In genomic region chr7:144032483-144032882, GRCh38 we compare ENCODE assay signal across 25 cellular contexts. TPM values are rescaled to one million over a fixed set of nuclear protein-coding genes. Genes with fewer than 3 reads are reported as not detected.
DNase-seq lines count a peak whose midpoint lies in the region; ATAC-seq, FAIRE-seq and TF ChIP-seq lines count a peak whose summit lies in the region.
"Had no signal": no experiment of that assay in that cellular context is flagged by ENCODE, and none has a peak within 500 bp of the region (broad histone marks: within the 10 kb centered on the region; RNA-seq: fewer than 3 reads in every experiment).

No MANE protein-coding gene starts in this region.

- H3K23me2 ChIP-seq in H1 (ENCODE audit: low read depth, low read length): no peaks in the 10 kb centered on the region

- DNase-seq in GM23338 (ENCODE audit: low spot score): no peak
- DNase-seq in H1 (ENCODE audit: low read depth in 1 of 2, low spot score in 2 of 2): no peak
- no peak for DNase-seq in hepatocyte (ENCODE audit: low spot score)
- no peak for DNase-seq in NCI-H446 (lab: John Stamatoyannopoulos, UW)
- no peak for DNase-seq in activated naive CD4-positive, alpha-beta T cell treated with anti-CD3 and anti-CD28 coated beads, Interleukin-2, amount 50 U/mL, for 72 hours (ENCODE audit: low spot score in 2 of 2)
- DNase-seq: 8988T; ACHN; AML-193; BE2C; CD4-positive, alpha-beta T cell; CD8-positive, alpha-beta memory T cell; DMS 273 treated with DMSO at 0.1 percent for 48 hours; DMS79; EL; GDM1; GOT3; H7; HCEC 1CT had no signal

- H2BK5ac ChIP-seq in H1 (ENCODE audit: low read depth, low read length): no peak overlapping the region

- H2AFZ ChIP-seq in GM23338: 0 out of 2 replicates have a peak overlapping the region, but pooled peaks have one; percentile 57
- peak overlapping the region; percentile 10; the same call in 1 of the 2 replicates for H2AFZ ChIP-seq in Loucy (ENCODE audit: low read length)
- peak overlapping the region; percentile 81; the same call in 1 of the 2 replicates for H2AFZ ChIP-seq in H1 (ENCODE audit: low read length)
- H2AFZ ChIP-seq in hepatocyte: peak overlapping the region; percentile 1

- POLR2A ChIA-PET in H1 (lab: Charles Lee; ENCODE audit: partially characterized antibody): no interaction called here

- H2BK120ac ChIP-seq in H1 (replicated peaks; ENCODE audit: low read depth, low read length): no peak overlapping the region

- no peak overlapping the region for H3K18ac ChIP-seq in H1 (ENCODE audit: extremely low read depth, low read length)

- H3K36me3 ChIP-seq in GM23338 (ENCODE audit: insufficient read depth) (no peaks in the 10 kb centered on the region), Loucy (ENCODE audit: insufficient read depth, low read length) (no peaks in the 10 kb centered on the region), H1 (ENCODE audit: control insufficient read depth in 2 of 4, insufficient read depth in 4 of 4, low read length in 3 of 4) (no peaks in the 10 kb centered on the region), hepatocyte (replicated peaks; ENCODE audit: insufficient read depth, low read depth) (no peaks in the 10 kb centered on the region)
- H3K36me3 ChIP-seq: BE2C; BLaER1 treated with 17β-estradiol and CSF1 and Interleukin-3, amounts not matched to agents 10 nM and 100 nM had no signal

- H4K8ac ChIP-seq in H1 (ENCODE audit: extremely low read depth, insufficient read depth, low read length): no peak overlapping the region

- no peak for TF ChIP-seq POLR2A in H1 (IDR thresholded peaks at IDR 0.05; ENCODE audit: control extremely low read depth in 1 of 2, low read depth in 2 of 2, low read length in 2 of 2)

- TF ChIP-seq CTCF in GM23338 (conservative IDR thresholded peaks at IDR 0.05; ENCODE audit: low read depth in 2 of 2) (no peak), Loucy (conservative IDR thresholded peaks at IDR 0.05; ENCODE audit: low read length) (no peak), H1 (IDR thresholded peaks at IDR 0.05; ENCODE audit: control extremely low read depth in 1 of 3, insufficient read depth in 1 of 3, low read depth in 1 of 3, low read length in 3 of 3) (no peak), hepatocyte (IDR thresholded peaks at IDR 0.05; ENCODE audit: poor library complexity) (no peak)

- no peaks in the 10 kb centered on the region for H3K27me3 Mint-ChIP-seq in GM23338 (ENCODE audit: insufficient read depth, low read depth, poor library complexity)

- FAIRE-seq in H1 (lab: Jason Lieb, UNC): no peak
- FAIRE-seq: GM12878, GM19239 had no signal

- no peak overlapping the region for H3K14ac ChIP-seq in H1 (ENCODE audit: insufficient read length)

- H3K27ac Mint-ChIP-seq in GM23338: no peak overlapping the region
- no peak overlapping the region for H3K27ac Mint-ChIP-seq in activated naive CD4-positive, alpha-beta T cell treated with anti-CD3 and anti-CD28 coated beads, Interleukin-2, amount 50 U/mL, for 72 hours
- H3K27ac Mint-ChIP-seq: CD14-positive monocyte; CD4-positive, alpha-beta T cell; CD8-positive, alpha-beta memory T cell had no signal

- H3K4ac ChIP-seq in H1 (replicated peaks; ENCODE audit: insufficient read length, low read depth, low read length): no peak overlapping the region

- no peaks in the 10 kb centered on the region for H3K9me3 Mint-ChIP-seq in GM23338
- H3K9me3 Mint-ChIP-seq in activated naive CD4-positive, alpha-beta T cell treated with anti-CD3 and anti-CD28 coated beads, Interleukin-2, amount 50 U/mL, for 72 hours: no peaks in the 10 kb centered on the region
- H3K9me3 Mint-ChIP-seq: CD4-positive, alpha-beta T cell; CD8-positive, alpha-beta memory T cell had no signal

- H3K9me2 ChIP-seq in GM23338 (ENCODE audit: insufficient read depth) (peaks cover 9% of the 10 kb centered on the region), Loucy (replicated peaks; ENCODE audit: low read depth, low read length) (no peaks in the 10 kb centered on the region), hepatocyte (replicated peaks; ENCODE audit: insufficient read depth) (no peaks in the 10 kb centered on the region)

- no peaks in the 10 kb centered on the region for H3K9me3 ChIP-seq in Loucy (ENCODE audit: insufficient read depth, low read depth, low read length)
- H3K9me3 ChIP-seq in H1 (ENCODE audit: insufficient read depth in 2 of 2, low read depth in 1 of 2, low read length in 1 of 2): no peaks in the 10 kb centered on the region
- H3K9me3 ChIP-seq in hepatocyte (ENCODE audit: low read depth): no peaks in the 10 kb centered on the region
- H3K9me3 ChIP-seq: A549; BE2C; BLaER1 treated with 17β-estradiol and CSF1 and Interleukin-3, amounts not matched to agents 10 nM and 100 nM had no signal

- CTCF ChIA-PET in H1 (lab: Charles Lee; ENCODE audit: partially characterized antibody): interaction anchor here (0.9 to 2.3 kb wide), 2 partner anchors 11 to 31 kb away, joined by 3 to 7 read pairs; no protein-coding TSS in a partner anchor

- H3K4me2 ChIP-seq in GM23338 (no peak overlapping the region), Loucy (ENCODE audit: low read depth, low read length, poor library complexity, severe bottlenecking) (peak overlapping the region; percentile 41), H1 (ENCODE audit: insufficient read depth in 1 of 2, low read depth in 2 of 2, low read length in 2 of 2) (no peak overlapping the region), hepatocyte (peak overlapping the region; percentile 47)
- H3K4me2 ChIP-seq: A549; BLaER1 treated with 17β-estradiol and CSF1 and Interleukin-3, amounts not matched to agents 10 nM and 100 nM had no signal

- no peak overlapping the region for H3K9ac ChIP-seq in Loucy (ENCODE audit: low read depth, low read length, poor library complexity, severe bottlenecking)
- H3K9ac ChIP-seq in H1 (replicated peaks in 1 of 4; ENCODE audit: extremely low read depth in 1 of 4, low read depth in 3 of 4, low read length in 3 of 4): no peak overlapping the region
- H3K9ac ChIP-seq: BLaER1 treated with 17β-estradiol and CSF1 and Interleukin-3, amounts not matched to agents 10 nM and 100 nM had no signal

- TF ChIP-seq EP300 in H1 (IDR thresholded peaks at IDR 0.05; ENCODE audit: borderline replicate concordance in 1 of 2, low read depth in 2 of 2, low read length in 2 of 2): no peak

- no peaks in the 10 kb centered on the region for H4K20me1 ChIP-seq in GM23338 (replicated peaks; ENCODE audit: insufficient read depth)
- no peaks in the 10 kb centered on the region for H4K20me1 ChIP-seq in Loucy (ENCODE audit: insufficient read depth, low read length, poor library complexity, severe bottlenecking)
- no peaks in the 10 kb centered on the region for H4K20me1 ChIP-seq in H1 (replicated peaks in 1 of 2; ENCODE audit: control insufficient read depth in 1 of 2, insufficient read depth in 2 of 2, low read length in 2 of 2)
- H4K20me1 ChIP-seq in hepatocyte (ENCODE audit: insufficient read depth, poor library complexity, severe bottlenecking): no peaks in the 10 kb centered on the region
- H4K20me1 ChIP-seq: BLaER1 treated with 17β-estradiol and CSF1 and Interleukin-3, amounts not matched to agents 10 nM and 100 nM had no signal

- H3K4me3 ChIP-seq in GM23338 (no peak overlapping the region), Loucy (ENCODE audit: low read length, poor library complexity, severe bottlenecking) (no peak overlapping the region), H1 (ENCODE audit: extremely low read depth in 1 of 4, insufficient read depth in 2 of 4, low read depth in 3 of 4, low read length in 4 of 4) (no peak overlapping the region), hepatocyte (no peak overlapping the region)
- H3K4me3 ChIP-seq: A549; BLaER1 treated with 17β-estradiol and CSF1 and Interleukin-3, amounts not matched to agents 10 nM and 100 nM; GM12878 had no signal

- no peak overlapping the region for H4K91ac ChIP-seq in H1 (replicated peaks; ENCODE audit: insufficient read length, low read length)

- H3K4me1 Mint-ChIP-seq in GM23338: no peaks in the 10 kb centered on the region
- H3K4me1 Mint-ChIP-seq: CD8-positive, alpha-beta memory T cell had no signal

- no peak for ATAC-seq in GM23338
- ATAC-seq in activated naive CD4-positive, alpha-beta T cell treated with anti-CD3 and anti-CD28 coated beads, Interleukin-2, amount 50 U/mL, for 72 hours: no peak
- no peak for ATAC-seq in GM21367 (IDR thresholded peaks at IDR 0.05; ENCODE audit: unreplicated experiment)
- ATAC-seq: A549, GM12878 had no signal

- TF ChIP-seq RAD21 in H1 (IDR thresholded peaks at IDR 0.05 in 1 of 2, conservative IDR thresholded peaks at IDR 0.05 in 1 of 2; ENCODE audit: low read depth in 2 of 2, low read length in 2 of 2): no peak

- H3K36me3 Mint-ChIP-seq in GM23338 (ENCODE audit: low read depth): no peaks in the 10 kb centered on the region
- no peaks in the 10 kb centered on the region for H3K36me3 Mint-ChIP-seq in activated naive CD4-positive, alpha-beta T cell treated with anti-CD3 and anti-CD28 coated beads, Interleukin-2, amount 50 U/mL, for 72 hours
- H3K36me3 Mint-ChIP-seq: CD14-positive monocyte; CD8-positive, alpha-beta memory T cell had no signal

- no peak overlapping the region for H2BK12ac ChIP-seq in H1 (ENCODE audit: low read depth, low read length)

- no peak overlapping the region for H2BK15ac ChIP-seq in H1 (ENCODE audit: low read length)

- no peak overlapping the region for H2BK20ac ChIP-seq in H1 (ENCODE audit: low read length)

- no peak overlapping the region for H4K5ac ChIP-seq in H1 (ENCODE audit: insufficient read length, low read depth, low read length)

- H3K79me2 ChIP-seq in GM23338 (replicated peaks; ENCODE audit: insufficient read depth): no peaks in the 10 kb centered on the region
- no peaks in the 10 kb centered on the region for H3K79me2 ChIP-seq in Loucy (ENCODE audit: insufficient read depth, low read length)
- no peaks in the 10 kb centered on the region for H3K79me2 ChIP-seq in H1 (ENCODE audit: control insufficient read depth in 1 of 2, insufficient read depth in 2 of 2, low read length in 2 of 2)
- H3K79me2 ChIP-seq in hepatocyte: no peaks in the 10 kb centered on the region

- H3K56ac ChIP-seq in H1 (replicated peaks; ENCODE audit: insufficient read length, low read depth, low read length): no peak overlapping the region

- no peak overlapping the region for H3K4me3 Mint-ChIP-seq in GM23338
- H3K4me3 Mint-ChIP-seq: CD14-positive monocyte; CD4-positive, alpha-beta T cell; CD8-positive, alpha-beta memory T cell had no signal

- H3K27me3 ChIP-seq in GM23338 (ENCODE audit: insufficient read depth): no peaks in the 10 kb centered on the region
- no peaks in the 10 kb centered on the region for H3K27me3 ChIP-seq in Loucy (ENCODE audit: insufficient read depth, low read length, poor library complexity, severe bottlenecking)
- no peaks in the 10 kb centered on the region for H3K27me3 ChIP-seq in H1 (replicated peaks in 1 of 4; ENCODE audit: control insufficient read depth in 3 of 4, extremely low read depth in 1 of 4, insufficient read depth in 3 of 4, low read length in 3 of 4)
- no peaks in the 10 kb centered on the region for H3K27me3 ChIP-seq in hepatocyte
- H3K27me3 ChIP-seq: BE2C; BLaER1 treated with 17β-estradiol and CSF1 and Interleukin-3, amounts not matched to agents 10 nM and 100 nM had no signal

- no peaks in the 10 kb centered on the region for H3K79me1 ChIP-seq in H1 (ENCODE audit: low read depth, low read length)

- no peak overlapping the region for H3K23ac ChIP-seq in H1 (ENCODE audit: insufficient read length)

- no peak overlapping the region for H2AK5ac ChIP-seq in H1 (ENCODE audit: low read depth, low read length)

- WGBS in H1 (ENCODE audit: extremely low coverage in 1 of 2, insufficient coverage in 1 of 2, insufficient read length in 1 of 2, insufficient replicate concordance in 2 of 2, low coverage in 1 of 2, low lambda C conversion rate in 2 of 2, missing lambda C conversion rate in 1 of 2), 2 experiments: 77% methylated on average over 5 of the region's 5 CpGs; no CpG with 5 or more reads in 1 of the 2 experiments
- 61% methylated on average over 5 of the region's 5 CpGs for WGBS in hepatocyte (ENCODE audit: low lambda C conversion rate, missing lambda C conversion rate)

- no peak overlapping the region for H3K27ac ChIP-seq in GM23338 (ENCODE audit: low read depth)
- H3K27ac ChIP-seq in H1 (ENCODE audit: low read depth, low read length): no peak overlapping the region
- peak overlapping the region; percentile 50 for H3K27ac ChIP-seq in hepatocyte
- H3K27ac ChIP-seq: A549; BLaER1 treated with 17β-estradiol and CSF1 and Interleukin-3, amounts not matched to agents 10 nM and 100 nM had no signal

- H3F3A ChIP-seq in GM23338 (replicated peaks; ENCODE audit: low read depth) (no peaks in the 10 kb centered on the region), Loucy (ENCODE audit: low read depth) (no peaks in the 10 kb centered on the region)

- H3K4me1 ChIP-seq in GM23338 (ENCODE audit: insufficient read depth) (no peaks in the 10 kb centered on the region), Loucy (ENCODE audit: insufficient read depth, low read length, poor library complexity, severe bottlenecking) (peaks cover 13% of the 10 kb centered on the region), H1 (replicated peaks in 1 of 4; ENCODE audit: control insufficient read depth in 3 of 4, insufficient read depth in 4 of 4, low read length in 3 of 4) (no peaks in the 10 kb centered on the region), hepatocyte (ENCODE audit: insufficient read depth) (peaks cover 40% of the 10 kb centered on the region)
- H3K4me1 ChIP-seq: A549, BE2C had no signal

RNA-seq across cellular contexts. Expression of gene OR2A5, which starts 16.3 kb away (rescaled TPM):
- total RNA-seq in GM23338 (2014; rRNA removed; shearing (Covaris generic)): not detected in 2 replicates
- polyA plus RNA-seq in GM23338 (2016; fragmentation: Nextera tagmentation; extraction: Ambion mirVana) (not detected in 2 replicates), H1 (2011; rRNA removed) (not detected in 2 replicates), hepatocyte (0.09 and 0.10 TPM in 2 replicates)
- total RNA-seq in H1 (2021; fragmentation: NEBNext Ultra II Directional; extraction: Animal tissue kit (Norgen Biotek cat#: 25700)): not detected in 2 replicates
- not detected for polyA plus RNA-seq in H1 (2011; cell fraction: cytosol; rRNA removed)
- not detected for polyA plus RNA-seq in H1 (2011; cell fraction: nucleus; rRNA removed)
- polyA plus RNA-seq in H1 (2012, experiment 1 of 2): not detected in 4 replicates
- not detected for polyA plus RNA-seq in H1 (2012, experiment 2 of 2)
- polyA plus RNA-seq in H1 (2013, experiment 1 of 2): not detected
- not detected for polyA plus RNA-seq in H1 (2013, experiment 2 of 2)
- polyA minus RNA-seq in H1 (2011; rRNA and poly(A)+ RNA removed): not detected in 2 replicates
- not detected for polyA minus RNA-seq in H1 (2011; cell fraction: cytosol; rRNA and poly(A)+ RNA removed)
- polyA minus RNA-seq in H1 (2011; cell fraction: nucleus; rRNA and poly(A)+ RNA removed): not detected
- total RNA-seq in hepatocyte: 0.44 and 0.77 TPM in 2 replicates
- total RNA-seq in activated naive CD4-positive, alpha-beta T cell treated with anti-CD3 and anti-CD28 coated beads, Interleukin-2, amount 50 U/mL, for 72 hours: not detected
- total RNA-seq: CD4-positive, alpha-beta T cell; CD8-positive, alpha-beta memory T cell; GM12878; H7 had no signal
- polyA plus RNA-seq: A549; CD14-positive monocyte; CD8-positive, alpha-beta memory T cell had no signal

RNA-seq across cellular contexts. Expression of gene OR6B1, which starts 32.4 kb away (rescaled TPM):
- not detected in 2 replicates for total RNA-seq in GM23338 (2014; rRNA removed; shearing (Covaris generic))
- polyA plus RNA-seq in GM23338 (2016; fragmentation: Nextera tagmentation; extraction: Ambion mirVana) (not detected in 2 replicates), H1 (2011; rRNA removed) (not detected in 2 replicates), hepatocyte (0.28 TPM in 1 of 2 replicates, not detected in the other)
- total RNA-seq in H1 (2021; fragmentation: NEBNext Ultra II Directional; extraction: Animal tissue kit (Norgen Biotek cat#: 25700)): not detected in 2 replicates
- not detected for polyA plus RNA-seq in H1 (2011; cell fraction: cytosol; rRNA removed)
- not detected for polyA plus RNA-seq in H1 (2011; cell fraction: nucleus; rRNA removed)
- not detected in 4 replicates for polyA plus RNA-seq in H1 (2012, experiment 1 of 2)
- not detected for polyA plus RNA-seq in H1 (2012, experiment 2 of 2)
- polyA plus RNA-seq in H1 (2013, experiment 1 of 2): not detected
- polyA plus RNA-seq in H1 (2013, experiment 2 of 2): not detected
- not detected in 2 replicates for polyA minus RNA-seq in H1 (2011; rRNA and poly(A)+ RNA removed)
- not detected for polyA minus RNA-seq in H1 (2011; cell fraction: cytosol; rRNA and poly(A)+ RNA removed)
- polyA minus RNA-seq in H1 (2011; cell fraction: nucleus; rRNA and poly(A)+ RNA removed): not detected
- not detected in 2 replicates for total RNA-seq in hepatocyte
- not detected for total RNA-seq in activated naive CD4-positive, alpha-beta T cell treated with anti-CD3 and anti-CD28 coated beads, Interleukin-2, amount 50 U/mL, for 72 hours
- total RNA-seq: CD4-positive, alpha-beta T cell; CD8-positive, alpha-beta memory T cell; GM12878; H7 had no signal
- polyA plus RNA-seq: A549; CD14-positive monocyte; CD8-positive, alpha-beta memory T cell; GM12878 had no signal

RNA-seq across cellular contexts. Expression of gene OR2A25, which starts 37.1 kb away (rescaled TPM):
- not detected in 2 replicates for total RNA-seq in GM23338 (2014; rRNA removed; shearing (Covaris generic))
- polyA plus RNA-seq in GM23338 (2016; fragmentation: Nextera tagmentation; extraction: Ambion mirVana) (not detected in 2 replicates), H1 (2011; rRNA removed) (not detected in 2 replicates), hepatocyte (not detected in 2 replicates)
- not detected in 2 replicates for total RNA-seq in H1 (2021; fragmentation: NEBNext Ultra II Directional; extraction: Animal tissue kit (Norgen Biotek cat#: 25700))
- not detected for polyA plus RNA-seq in H1 (2011; cell fraction: cytosol; rRNA removed)
- polyA plus RNA-seq in H1 (2011; cell fraction: nucleus; rRNA removed): not detected
- polyA plus RNA-seq in H1 (2012, experiment 1 of 2): not detected in 4 replicates
- polyA plus RNA-seq in H1 (2012, experiment 2 of 2): not detected
- not detected for polyA plus RNA-seq in H1 (2013, experiment 1 of 2)
- polyA plus RNA-seq in H1 (2013, experiment 2 of 2): not detected
- not detected in 2 replicates for polyA minus RNA-seq in H1 (2011; rRNA and poly(A)+ RNA removed)
- not detected for polyA minus RNA-seq in H1 (2011; cell fraction: cytosol; rRNA and poly(A)+ RNA removed)
- polyA minus RNA-seq in H1 (2011; cell fraction: nucleus; rRNA and poly(A)+ RNA removed): not detected
- total RNA-seq in hepatocyte: 0.40 TPM in 1 of 2 replicates, not detected in the other
- not detected for total RNA-seq in activated naive CD4-positive, alpha-beta T cell treated with anti-CD3 and anti-CD28 coated beads, Interleukin-2, amount 50 U/mL, for 72 hours
- total RNA-seq: CD4-positive, alpha-beta T cell; CD8-positive, alpha-beta memory T cell; GM12878; H7 had no signal
- polyA plus RNA-seq: A549; CD14-positive monocyte; CD8-positive, alpha-beta memory T cell; GM12878 had no signal

RNA-seq across cellular contexts. Expression of gene OR2A12, which starts 53.6 kb away (rescaled TPM):
- total RNA-seq in GM23338 (2014; rRNA removed; shearing (Covaris generic)): not detected in 2 replicates
- polyA plus RNA-seq in GM23338 (2016; fragmentation: Nextera tagmentation; extraction: Ambion mirVana) (not detected in 2 replicates), H1 (2011; rRNA removed) (not detected in 2 replicates), hepatocyte (0.11 and 0.42 TPM in 2 replicates)
- not detected in 2 replicates for total RNA-seq in H1 (2021; fragmentation: NEBNext Ultra II Directional; extraction: Animal tissue kit (Norgen Biotek cat#: 25700))
- polyA plus RNA-seq in H1 (2011; cell fraction: cytosol; rRNA removed): not detected
- polyA plus RNA-seq in H1 (2011; cell fraction: nucleus; rRNA removed): not detected
- polyA plus RNA-seq in H1 (2012, experiment 1 of 2): not detected in 4 replicates
- not detected for polyA plus RNA-seq in H1 (2012, experiment 2 of 2)
- polyA plus RNA-seq in H1 (2013, experiment 1 of 2): not detected
- polyA plus RNA-seq in H1 (2013, experiment 2 of 2): not detected
- not detected in 2 replicates for polyA minus RNA-seq in H1 (2011; rRNA and poly(A)+ RNA removed)
- polyA minus RNA-seq in H1 (2011; cell fraction: cytosol; rRNA and poly(A)+ RNA removed): not detected
- not detected for polyA minus RNA-seq in H1 (2011; cell fraction: nucleus; rRNA and poly(A)+ RNA removed)
- total RNA-seq in hepatocyte: 0.24 and 1.0 TPM in 2 replicates
- not detected for total RNA-seq in activated naive CD4-positive, alpha-beta T cell treated with anti-CD3 and anti-CD28 coated beads, Interleukin-2, amount 50 U/mL, for 72 hours
- total RNA-seq: CD4-positive, alpha-beta T cell; CD8-positive, alpha-beta memory T cell; GM12878; H7 had no signal
- polyA plus RNA-seq: A549; CD14-positive monocyte; CD8-positive, alpha-beta memory T cell; GM12878 had no signal

Comparison
In these comparisons a context has a peak if more than half of its experiments do, and no peak if none do; other contexts are left out.
1. H2AFZ ChIP-seq: peak in every context shown above with its lines; median percentile 81 in H1; 57 in GM23338; 10 in Loucy; 1 in hepatocyte.
2. H3K4me2 ChIP-seq: peak in Loucy (single experiment) and hepatocyte (single experiment); none in GM23338 (single experiment) and H1 (0 of 2).